In genomic region chr13:87889241-87889640, GRCh38 we compare ENCODE assay signal across 10 cellular contexts.
"Had no signal": no experiment of that assay in that cellular context is flagged by ENCODE, and none has a peak within 500 bp of the region (broad histone marks: within the 10 kb centered on the region; RNA-seq: fewer than 3 reads in every experiment).

No MANE protein-coding gene starts in this region.

- DNase-seq: activated CD4-positive, alpha-beta memory T cell treated with anti-CD3 and anti-CD28 coated beads, Interleukin-2, amount 10 ng/mL, durations not matched to agents 7 days and 5 days; activated gamma-delta T cell treated with Interleukin-2 at 50 U/mL for 16 hours; activated naive CD8-positive, alpha-beta T cell treated with anti-CD3 and anti-CD28 coated beads, Interleukin-2, amount 10 ng/mL, durations not matched to agents 7 days and 5 days; activated T-cell treated with anti-CD3 and anti-CD28 coated beads, Interleukin-2, amount 50 U/mL, for 48 hours; anterior cingulate cortex; cerebellar nuclear complex; dermis blood vessel endothelial cell; ovary; stimulated activated CD4-positive, alpha-beta T cell treated with anti-CD3 and anti-CD28 coated beads, Interleukin-2, amount 100 ng/mL, for 48 hours; stimulated activated naive CD4-positive, alpha-beta T cell treated with Interleukin-2 at 50 U/mL for 16 hours had no signal
